ENCODE assay signal across 11 cellular contexts in the genomic region with DNA sequence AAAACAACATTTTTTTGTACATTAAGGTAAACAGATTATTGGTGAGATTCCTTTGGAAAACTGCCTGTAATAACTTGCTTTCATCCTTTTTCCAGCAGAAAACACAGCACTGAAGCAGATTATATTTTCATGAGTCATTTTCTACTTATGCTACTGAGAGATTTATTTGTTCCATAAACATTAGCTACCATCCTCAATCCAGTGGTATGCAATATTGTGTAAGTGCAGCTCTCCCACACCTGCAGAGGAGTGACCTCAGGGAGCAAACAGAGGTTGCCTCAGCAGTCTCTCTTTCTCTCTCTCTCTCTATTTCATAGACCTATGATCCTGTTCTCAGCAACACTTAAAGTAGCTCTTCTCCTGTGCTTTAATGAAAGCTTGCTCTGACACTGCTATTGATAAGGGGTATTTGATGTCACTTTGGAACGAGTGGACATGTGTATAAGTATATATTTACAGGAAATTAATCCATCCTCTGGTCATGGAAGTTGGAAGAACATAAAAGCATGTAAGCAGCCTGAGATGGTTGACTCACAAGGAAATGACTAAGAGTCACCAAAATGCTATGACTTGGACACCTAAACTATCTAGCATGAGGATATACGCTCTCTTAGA.
DNase-seq lines count a peak whose midpoint lies in the region; ATAC-seq, FAIRE-seq and TF ChIP-seq lines count a peak whose summit lies in the region.
"Had no signal": no experiment of that assay in that cellular context is flagged by ENCODE, and none has a peak within 500 bp of the region (broad histone marks: within the 10 kb centered on the region; RNA-seq: fewer than 3 reads in every experiment).

No MANE protein-coding gene starts in this region.

- no peaks in the 10 kb centered on the region for H3K27me3 Mint-ChIP-seq in osteocyte (ENCODE audit: unreplicated experiment)

- H3K4me3 Mint-ChIP-seq in osteocyte (ENCODE audit: unreplicated experiment): no peak overlapping the region

- no peak for FAIRE-seq in RCC 7860 (lab: Jason Lieb, UNC)

- peak overlapping the region; percentile 70 for H3K27ac Mint-ChIP-seq in osteocyte (ENCODE audit: unreplicated experiment)

- TF ChIP-seq CTCF in epithelial cell of proximal tubule (conservative IDR thresholded peaks at IDR 0.05; ENCODE audit: low read depth, low read length) (no peak), osteocyte (IDR thresholded peaks at IDR 0.05) (no peak)

- ATAC-seq in GM21528 (IDR thresholded peaks at IDR 0.05; ENCODE audit: low FRiP score, unreplicated experiment) (no peak), HG03025 (IDR thresholded peaks at IDR 0.05; ENCODE audit: low FRiP score, unreplicated experiment) (no peak)

- DNase-seq in ELR (ENCODE audit: low read depth) (peak; percentile 86), RCC 7860 (ENCODE audit: low spot score) (peak; percentile 27), epithelial cell of proximal tubule (ENCODE audit: low read depth) (peak; percentile 19), osteocyte (ENCODE audit: extremely low spot score, unreplicated experiment) (no peak), NCI-H82 (lab: John Stamatoyannopoulos, UW) (no peak), mucosa of gallbladder (ENCODE audit: low spot score) (no peak)
- DNase-seq: mesendoderm, NCI-H2081, upper lobe of left lung had no signal

- peaks cover 42% of the 10 kb centered on the region for H3K4me1 Mint-ChIP-seq in osteocyte (ENCODE audit: unreplicated experiment)

- no peaks in the 10 kb centered on the region for H3K36me3 Mint-ChIP-seq in osteocyte (ENCODE audit: unreplicated experiment)

- peaks cover 6% of the 10 kb centered on the region for H3K9me3 Mint-ChIP-seq in osteocyte (ENCODE audit: unreplicated experiment)

- H3K4me3 ChIP-seq in epithelial cell of proximal tubule (ENCODE audit: low read depth, low read length): no peak overlapping the region
- H3K4me3 ChIP-seq: upper lobe of left lung had no signal

Comparison
In these comparisons a context has a peak if more than half of its experiments do, and no peak if none do; other contexts are left out.
1. DNase-seq: peak in ELR (single experiment), RCC 7860 (single experiment) and epithelial cell of proximal tubule (single experiment); none in osteocyte (single experiment), NCI-H82 (single experiment) and mucosa of gallbladder (single experiment).